ENCODE assay signal across 1 cellular context in genomic region chr2:78465707-78466106, GRCh38.
TF ChIP-seq lines count a peak whose summit lies in the region.

No MANE protein-coding gene starts in this region.

TF ChIP-seq in HepG2, 621 proteins besides CTCF, POLR2A, EP300 and RAD21 (continued from another document):
- TF ChIP-seq USF2 (IDR thresholded peaks at IDR 0.05; ENCODE audit: low read depth, low read length) (no peak), USF2 (CRISPR knock-in tag; IDR thresholded peaks at IDR 0.05; ENCODE audit: borderline replicate concordance) (no peak), ZNF407 (CRISPR knock-in tag; IDR thresholded peaks at IDR 0.05; ENCODE audit: not compliant biosample characterization) (no peak)
TF ChIP-seq in HepG2: peak in this region for 0.
